In genomic region chr9:134169724-134170401, GRCh38 we compare ENCODE assay signal across 25 cellular contexts. TPM values are rescaled to one million over a fixed set of nuclear protein-coding genes. Genes with fewer than 3 reads are reported as not detected.
"Had no signal": no experiment of that assay in that cellular context is flagged by ENCODE, and none has a peak within 500 bp of the region (broad histone marks: within the 10 kb centered on the region; RNA-seq: fewer than 3 reads in every experiment).

No MANE protein-coding gene starts in this region.

- DNase-seq: activated CD4-positive, alpha-beta memory T cell treated with anti-CD3 and anti-CD28 coated beads for 36 hours; activated CD4-positive, alpha-beta T cell treated with anti-CD3 and anti-CD28 coated beads for 4 hours; activated gamma-delta T cell treated with Interleukin-2 at 50 U/mL for 16 hours; activated T-cell treated with anti-CD3 and anti-CD28 coated beads for 4 hours; adrenal gland; dorsolateral prefrontal cortex; foreskin keratinocyte; kidney; mesendoderm; sigmoid colon; stimulated activated CD8-positive, alpha-beta memory T cell treated with anti-CD3 and anti-CD28 coated beads, Interleukin-4, amount 100 ng/mL, for 48 hours; stimulated activated naive CD4-positive, alpha-beta T cell treated with Interleukin-2 at 50 U/mL for 16 hours; thyroid gland had no signal

- ATAC-seq: activated naive CD4-positive, alpha-beta T cell treated with anti-CD3 and anti-CD28 coated beads, Interleukin-2, amount 50 U/mL, for 72 hours; foreskin keratinocyte; left lung; naive thymus-derived CD8-positive, alpha-beta T cell; T-cell; WTC11 had no signal

- H3K4me3 ChIP-seq: adrenal gland, dorsolateral prefrontal cortex, left lung, ovary, sigmoid colon, thyroid gland had no signal

- H3K27ac Mint-ChIP-seq: activated CD4-positive, alpha-beta memory T cell treated with anti-CD3 and anti-CD28 coated beads for 36 hours; activated naive CD4-positive, alpha-beta T cell treated with anti-CD3 and anti-CD28 coated beads, Interleukin-2, amount 50 U/mL, for 72 hours; activated T-helper 1 cell treated with anti-CD3 and anti-CD28 coated beads, Interleukin-12 subunit alpha, Interleukin-12 subunit beta, Interleukin-2, Interleukin-4 antibody, amounts not matched to agents 30 ng/mL and 10 ng/mL and 1 ng/mL, durations not matched to agents 14 hours and 24 hours and 36 hours; endodermal cell; naive thymus-derived CD8-positive, alpha-beta T cell; T-cell; WTC11 had no signal

- H3K36me3 ChIP-seq: adrenal gland, left lung, ovary, sigmoid colon, thyroid gland had no signal

- H3K4me3 Mint-ChIP-seq: activated CD4-positive, alpha-beta memory T cell treated with anti-CD3 and anti-CD28 coated beads for 36 hours; activated T-helper 1 cell treated with anti-CD3 and anti-CD28 coated beads, Interleukin-12 subunit alpha, Interleukin-12 subunit beta, Interleukin-2, Interleukin-4 antibody, amounts not matched to agents 30 ng/mL and 10 ng/mL and 1 ng/mL, durations not matched to agents 14 hours and 24 hours and 36 hours; endodermal cell; naive thymus-derived CD8-positive, alpha-beta T cell; T-cell; WTC11 had no signal

- H3K4me1 Mint-ChIP-seq: endodermal cell had no signal

- H3K27ac ChIP-seq: adrenal gland, dorsolateral prefrontal cortex, epithelial cell of prostate, foreskin keratinocyte, left lung, ovary, sigmoid colon, thyroid gland had no signal

- H3K36me3 Mint-ChIP-seq: activated CD4-positive, alpha-beta memory T cell treated with anti-CD3 and anti-CD28 coated beads for 36 hours; activated naive CD4-positive, alpha-beta T cell treated with anti-CD3 and anti-CD28 coated beads, Interleukin-2, amount 50 U/mL, for 72 hours; naive thymus-derived CD8-positive, alpha-beta T cell; T-cell had no signal

- H3K27me3 ChIP-seq: adrenal gland, ovary, thyroid gland had no signal

- H3K9me3 Mint-ChIP-seq: activated naive CD4-positive, alpha-beta T cell treated with anti-CD3 and anti-CD28 coated beads, Interleukin-2, amount 50 U/mL, for 72 hours; activated T-helper 1 cell treated with anti-CD3 and anti-CD28 coated beads, Interleukin-12 subunit alpha, Interleukin-12 subunit beta, Interleukin-2, Interleukin-4 antibody, amounts not matched to agents 30 ng/mL and 10 ng/mL and 1 ng/mL, durations not matched to agents 14 hours and 24 hours and 36 hours; naive thymus-derived CD8-positive, alpha-beta T cell; T-cell had no signal

- FAIRE-seq: colon, kidney had no signal

- H3K4me1 ChIP-seq: foreskin keratinocyte had no signal

- H3K9me3 ChIP-seq: adrenal gland, ovary, sigmoid colon, thyroid gland had no signal

- H3K27me3 Mint-ChIP-seq: activated CD4-positive, alpha-beta memory T cell treated with anti-CD3 and anti-CD28 coated beads for 36 hours had no signal

RNA-seq across cellular contexts. Expression of gene RNU6ATAC, which starts 5.5 kb away (rescaled TPM):
- total RNA-seq: fibroblast of lung, foreskin keratinocyte, sigmoid colon, subcutaneous adipose tissue, thyroid gland had no signal
- polyA plus RNA-seq: adrenal gland; fibroblast of lung; foreskin keratinocyte; naive thymus-derived CD8-positive, alpha-beta T cell; ovary; sigmoid colon had no signal
